Comparison of ENCODE assay signal across 12 cellular contexts in genomic region chr7:106329971-106330733, GRCh38. TPM values are rescaled to one million over a fixed set of nuclear protein-coding genes. Genes with fewer than 3 reads are reported as not detected.
DNase-seq lines count a peak whose midpoint lies in the region; ATAC-seq, FAIRE-seq and TF ChIP-seq lines count a peak whose summit lies in the region.
"Had no signal": no experiment of that assay in that cellular context is flagged by ENCODE, and none has a peak within 500 bp of the region (broad histone marks: within the 10 kb centered on the region; RNA-seq: fewer than 3 reads in every experiment).

No MANE protein-coding gene starts in this region.

- H3K27ac Mint-ChIP-seq in activated CD8-positive, alpha-beta T cell treated with anti-CD3 and anti-CD28 coated beads for 36 hours, result peak overlapping the region; percentile 41
- H3K27ac Mint-ChIP-seq in activated CD8-positive, alpha-beta T cell treated with anti-CD3 and anti-CD28 coated beads, Interleukin-2, amount 10 ng/mL, durations not matched to agents 7 days and 5 days, result no peak overlapping the region

- ATAC-seq in activated CD8-positive, alpha-beta T cell treated with anti-CD3 and anti-CD28 coated beads for 36 hours, result peak; percentile 58
- no peak for ATAC-seq in activated CD8-positive, alpha-beta T cell treated with anti-CD3 and anti-CD28 coated beads, Interleukin-2, amount 10 ng/mL, durations not matched to agents 7 days and 5 days

- peaks cover 15% of the 10 kb centered on the region for H3K27me3 Mint-ChIP-seq in activated CD8-positive, alpha-beta T cell treated with anti-CD3 and anti-CD28 coated beads for 36 hours
- H3K27me3 Mint-ChIP-seq in activated CD8-positive, alpha-beta T cell treated with anti-CD3 and anti-CD28 coated beads, Interleukin-2, amount 10 ng/mL, durations not matched to agents 7 days and 5 days (ENCODE audit: low read depth), result no peaks in the 10 kb centered on the region

- no peak for TF ChIP-seq CTCF in activated CD8-positive, alpha-beta T cell treated with anti-CD3 and anti-CD28 coated beads for 36 hours (IDR thresholded peaks at IDR 0.05)

- H3K4me1 Mint-ChIP-seq in activated CD8-positive, alpha-beta T cell treated with anti-CD3 and anti-CD28 coated beads for 36 hours (ENCODE audit: low read depth), result peaks cover 19% of the 10 kb centered on the region
- no peaks in the 10 kb centered on the region for H3K4me1 Mint-ChIP-seq in activated CD8-positive, alpha-beta T cell treated with anti-CD3 and anti-CD28 coated beads, Interleukin-2, amount 10 ng/mL, durations not matched to agents 7 days and 5 days (ENCODE audit: low read depth)

- intact Hi-C loops in activated CD8-positive, alpha-beta T cell treated with anti-CD3 and anti-CD28 coated beads for 36 hours (cut with micrococcal nuclease), result no loop called here

- POLR2A ChIA-PET in activated CD8-positive, alpha-beta T cell treated with anti-CD3 and anti-CD28 coated beads for 36 hours (lab: Charles Lee), result interaction anchor here (0.6 to 1.0 kb wide), 5 partner anchors 12 to 1191 kb away, joined by 3 read pairs; no protein-coding TSS in a partner anchor
- POLR2A ChIA-PET in activated CD8-positive, alpha-beta T cell treated with anti-CD3 and anti-CD28 coated beads, Interleukin-2, amount 10 ng/mL, durations not matched to agents 7 days and 5 days (lab: Charles Lee), result no interaction called here

- H3K9me3 Mint-ChIP-seq in activated CD8-positive, alpha-beta T cell treated with anti-CD3 and anti-CD28 coated beads for 36 hours, result no peaks in the 10 kb centered on the region
- H3K9me3 Mint-ChIP-seq in activated CD8-positive, alpha-beta T cell treated with anti-CD3 and anti-CD28 coated beads, Interleukin-2, amount 10 ng/mL, durations not matched to agents 7 days and 5 days (ENCODE audit: insufficient read depth), result no peaks in the 10 kb centered on the region

- H3K36me3 Mint-ChIP-seq in activated CD8-positive, alpha-beta T cell treated with anti-CD3 and anti-CD28 coated beads for 36 hours (ENCODE audit: low read depth), result no peaks in the 10 kb centered on the region
- H3K36me3 Mint-ChIP-seq in activated CD8-positive, alpha-beta T cell treated with anti-CD3 and anti-CD28 coated beads, Interleukin-2, amount 10 ng/mL, durations not matched to agents 7 days and 5 days (ENCODE audit: low read depth), result no peaks in the 10 kb centered on the region

- CTCF ChIA-PET in activated CD8-positive, alpha-beta T cell treated with anti-CD3 and anti-CD28 coated beads for 36 hours (lab: Charles Lee), result interaction anchor here (0.7 to 1.0 kb wide), 2 partner anchors 10 to 30 kb away, joined by 3 read pairs; no protein-coding TSS in a partner anchor
- CTCF ChIA-PET in activated CD8-positive, alpha-beta T cell treated with anti-CD3 and anti-CD28 coated beads, Interleukin-2, amount 10 ng/mL, durations not matched to agents 7 days and 5 days (lab: Charles Lee), result interaction anchor here (1.1 to 1.2 kb wide), 2 partner anchors 14 to 36 kb away, joined by 3 read pairs; no protein-coding TSS in a partner anchor

- peak; percentile 91 for FAIRE-seq in endometrium (lab: Jason Lieb, UNC)

- peak; percentile 27 for DNase-seq in activated CD8-positive, alpha-beta T cell treated with anti-CD3 and anti-CD28 coated beads for 36 hours
- no peak for DNase-seq in activated CD8-positive, alpha-beta T cell treated with anti-CD3 and anti-CD28 coated beads, Interleukin-2, amount 10 ng/mL, durations not matched to agents 7 days and 5 days
- peak; percentile 82 for DNase-seq in M059J (ENCODE audit: low read depth)
- peak; percentile 21 for DNase-seq in skeletal muscle cell (ENCODE audit: low read depth)
- DNase-seq in Kasumi-1 (lab: John Stamatoyannopoulos, UW), result no peak
- DNase-seq in SW 1271 (lab: John Stamatoyannopoulos, UW), result no peak
- no peak for DNase-seq in NCI-H446 (lab: John Stamatoyannopoulos, UW)
- DNase-seq: activated naive CD4-positive, alpha-beta T cell treated with Interleukin-2 at 50 U/mL for 16 hours; BE2C; lower lobe of right lung; NCI-H1417 treated with DMSO at 0.1 percent for 48 hours had no signal

- no peak overlapping the region for H3K4me3 Mint-ChIP-seq in activated CD8-positive, alpha-beta T cell treated with anti-CD3 and anti-CD28 coated beads for 36 hours
- H3K4me3 Mint-ChIP-seq in activated CD8-positive, alpha-beta T cell treated with anti-CD3 and anti-CD28 coated beads, Interleukin-2, amount 10 ng/mL, durations not matched to agents 7 days and 5 days, result no peak overlapping the region

- no peak overlapping the region for H3K4me3 ChIP-seq in skeletal muscle cell (ENCODE audit: low read depth, low read length)
- H3K4me3 ChIP-seq: lower lobe of right lung had no signal

RNA-seq across cellular contexts. Expression of gene NAMPT, which starts 45.4 kb away (rescaled TPM):
- 100 to 1,000 TPM; 790 to 812 TPM for total RNA-seq in activated CD8-positive, alpha-beta T cell treated with anti-CD3 and anti-CD28 coated beads for 36 hours
- 10 to 100 TPM; 65.5 to 69.3 TPM for total RNA-seq in activated CD8-positive, alpha-beta T cell treated with anti-CD3 and anti-CD28 coated beads, Interleukin-2, amount 10 ng/mL, durations not matched to agents 7 days and 5 days
- total RNA-seq in M059J (2014; rRNA removed; shearing (Covaris generic)), result 204 and 300 TPM in 2 replicates

Comparison
In these comparisons a context has a peak if more than half of its experiments do, and no peak if none do; other contexts are left out.
1. DNase-seq: peak in activated CD8-positive, alpha-beta T cell treated with anti-CD3 and anti-CD28 coated beads for 36 hours (single experiment), M059J (single experiment) and skeletal muscle cell (single experiment); none in activated CD8-positive, alpha-beta T cell treated with anti-CD3 and anti-CD28 coated beads, Interleukin-2, amount 10 ng/mL, durations not matched to agents 7 days and 5 days (single experiment), Kasumi-1 (0 of 2), SW 1271 (0 of 2) and NCI-H446 (0 of 2).